Comparison of ENCODE assay signal across 8 cellular contexts in the genomic region with DNA sequence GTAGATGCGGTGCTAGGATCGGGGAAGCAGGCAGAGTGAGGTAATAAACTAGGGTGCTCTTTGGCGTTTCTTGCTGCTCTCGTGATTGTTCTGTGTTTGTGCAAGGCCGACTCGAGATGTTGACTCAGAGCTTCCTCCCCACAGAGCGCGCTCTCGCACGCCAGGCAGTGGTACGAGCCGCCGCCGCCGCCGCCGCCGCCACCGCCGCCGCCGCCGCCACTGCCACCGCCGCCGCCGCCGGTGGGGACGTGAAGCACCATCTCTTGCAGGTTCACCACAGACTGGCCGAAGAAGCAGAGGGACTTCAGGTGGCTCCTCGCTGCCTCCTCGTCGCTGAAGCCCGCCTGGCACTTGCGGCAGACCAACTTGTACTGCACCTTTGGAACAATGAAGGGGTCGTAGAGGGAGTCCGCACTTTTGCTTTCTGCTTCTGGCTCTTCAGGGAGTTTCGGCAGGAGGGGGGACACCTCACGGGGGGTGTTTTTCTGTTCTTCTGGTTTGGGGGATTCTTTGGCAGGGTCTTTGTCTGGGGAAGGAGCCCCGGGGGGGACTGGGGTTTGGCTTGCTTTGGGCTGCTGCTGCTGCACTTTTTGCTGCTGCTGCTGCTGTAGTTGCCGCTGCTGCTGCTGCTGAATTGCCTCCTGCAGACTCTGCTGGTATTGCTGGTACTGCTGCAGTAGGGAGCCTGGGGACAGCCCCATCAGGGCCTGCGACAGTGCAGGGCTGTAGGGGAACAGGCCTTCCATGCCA.
DNase-seq lines count a peak whose midpoint lies in the region; ATAC-seq and TF ChIP-seq lines count a peak whose summit lies in the region.

No MANE protein-coding gene starts in this region.

- DNase-seq in 8988T (peak; percentile 25), ascending aorta (ENCODE audit: low spot score in 2 of 2) (peak; percentile 65 to 90), iPS DF 19.7 (ENCODE audit: low read depth, low spot score) (peak; percentile 35), NCI-H510A (lab: John Stamatoyannopoulos, UW) (no peak)

- H3K27ac ChIP-seq in SU-DHL-6 (ENCODE audit: low read depth, low read length) (no peak overlapping the region), ascending aorta (peak overlapping the region; percentile 87)

- peak; percentile 83 for ATAC-seq in GM19025 (IDR thresholded peaks at IDR 0.05; ENCODE audit: low read depth, unreplicated experiment)
- ATAC-seq in HG03280 (IDR thresholded peaks at IDR 0.05; ENCODE audit: unreplicated experiment) = peak; percentile 90

- H2AFZ ChIP-seq in SU-DHL-6 (ENCODE audit: low read depth, low read length, severe bottlenecking) = peak overlapping the region; percentile 64

- H3K9ac ChIP-seq in SU-DHL-6 (ENCODE audit: low read length) (no peak overlapping the region), skeletal muscle satellite cell (ENCODE audit: low read depth, low read length) (peak overlapping the region; percentile 73)

- H3K79me2 ChIP-seq in SU-DHL-6 (ENCODE audit: insufficient read depth, low read length) = no peaks in the 10 kb centered on the region

- H3K4me1 ChIP-seq in ascending aorta = peaks cover 5 to 12% of the 10 kb centered on the region in 2 donors
- H3K4me1 ChIP-seq in skeletal muscle satellite cell (ENCODE audit: control insufficient read depth, insufficient read depth, low read length) = peaks cover 40% of the 10 kb centered on the region

- H3K36me3 ChIP-seq in SU-DHL-6 (ENCODE audit: low read length) (no peaks in the 10 kb centered on the region), ascending aorta (peaks cover 15 to 30% of the 10 kb centered on the region in 2 donors), skeletal muscle satellite cell (ENCODE audit: insufficient read depth, low read length) (peaks cover 28% of the 10 kb centered on the region)

- H3F3A ChIP-seq in SU-DHL-6 (ENCODE audit: insufficient read depth) = no peaks in the 10 kb centered on the region

- H3K27me3 ChIP-seq in SU-DHL-6 (ENCODE audit: low read length) = no peaks in the 10 kb centered on the region
- H3K27me3 ChIP-seq in ascending aorta = no peaks in the 10 kb centered on the region
- no peaks in the 10 kb centered on the region for H3K27me3 ChIP-seq in skeletal muscle satellite cell (ENCODE audit: control insufficient read depth, insufficient read depth, low read length)

- H3K4me2 ChIP-seq in SU-DHL-6 (ENCODE audit: low read depth, low read length, poor library complexity, severe bottlenecking) (peak overlapping the region; percentile 33), skeletal muscle satellite cell (ENCODE audit: low read length) (peak overlapping the region; percentile 78)

- H3K4me3 ChIP-seq in SU-DHL-6 (ENCODE audit: insufficient read depth, low read length, poor library complexity, severe bottlenecking) = peak overlapping the region; percentile 29
- H3K4me3 ChIP-seq in ascending aorta = peak overlapping the region; percentile 56 to 71
- H3K4me3 ChIP-seq in skeletal muscle satellite cell (ENCODE audit: low read length) = peak overlapping the region; percentile 63

- intact Hi-C loops in ascending aorta (cut with DNase I) = loop anchor here (2.0 to 10.0 kb wide), 4 partner anchors 57 to 265 kb away; no protein-coding TSS in a partner anchor

- no peak for TF ChIP-seq CTCF in SU-DHL-6 (IDR thresholded peaks at IDR 0.05; ENCODE audit: insufficient read depth, low read length, poor library complexity, severe bottlenecking)
- TF ChIP-seq CTCF in ascending aorta (IDR thresholded peaks at IDR 0.05) = no peak

- H3K9me3 ChIP-seq in SU-DHL-6 (ENCODE audit: insufficient read depth, low read length) (no peaks in the 10 kb centered on the region), ascending aorta (no peaks in the 10 kb centered on the region), skeletal muscle satellite cell (replicated peaks; ENCODE audit: low read length) (no peaks in the 10 kb centered on the region)

- no peaks in the 10 kb centered on the region for H3K9me2 ChIP-seq in SU-DHL-6 (replicated peaks; ENCODE audit: insufficient read depth, low read length)

- H4K20me1 ChIP-seq in SU-DHL-6 (ENCODE audit: low read depth, low read length) = no peaks in the 10 kb centered on the region
